ENCODE assay signal across 14 cellular contexts in the genomic region with DNA sequence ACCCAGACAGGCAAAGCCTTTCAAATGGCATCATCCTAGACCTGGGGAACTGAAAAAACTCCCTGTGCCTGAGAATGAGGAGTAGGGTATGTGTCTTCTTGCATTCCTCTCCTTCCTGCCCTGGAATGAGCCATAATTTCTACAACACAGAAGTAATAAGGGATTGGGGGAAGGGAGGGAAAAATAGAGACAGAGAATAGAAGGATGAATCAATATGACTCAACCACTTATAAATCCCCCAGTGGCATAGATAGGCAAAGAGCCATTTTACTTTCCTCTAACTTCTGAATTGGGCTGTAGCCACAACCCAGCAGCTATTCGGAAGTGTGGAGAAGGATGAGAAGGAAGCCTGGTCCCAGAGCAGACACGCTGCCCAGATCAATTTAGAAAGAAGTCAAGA.
A peak's percentile ranks its signal among the peaks of the same experiment; 100 is the strongest.
DNase-seq lines count a peak whose midpoint lies in the region; ATAC-seq and TF ChIP-seq lines count a peak whose summit lies in the region.
"Had no signal": no experiment of that assay in that cellular context is flagged by ENCODE, and none has a peak within 500 bp of the region (broad histone marks: within the 10 kb centered on the region; RNA-seq: fewer than 3 reads in every experiment).

No MANE protein-coding gene starts in this region.

- H3K27ac Mint-ChIP-seq in stimulated activated naive B cell treated with anti-CD40 and anti-IgM and Interleukin-4, amounts not matched to agents 10 μg/mL and 1 μg/mL and 100 μg/mL, for 72 hours = no peak overlapping the region
- H3K27ac Mint-ChIP-seq: activated T-helper 17 cell treated with anti-CD3 and anti-CD28 coated beads, Interleukin-2, amount 50 U/mL, for 72 hours; immature natural killer cell had no signal

- TF ChIP-seq CTCF in left ventricle myocardium inferior (IDR thresholded peaks at IDR 0.05; ENCODE audit: borderline replicate concordance) (no peak), RWPE2 (IDR thresholded peaks at IDR 0.05; ENCODE audit: poor library complexity, severe bottlenecking) (no peak)

- H3K36me3 ChIP-seq in left ventricle myocardium inferior (no peaks in the 10 kb centered on the region), RWPE2 (ENCODE audit: low read depth) (no peaks in the 10 kb centered on the region)
- H3K36me3 ChIP-seq: tibial artery had no signal

- peaks cover 0 to 5% of the 10 kb centered on the region in 2 donors for H3K9me3 Mint-ChIP-seq in stimulated activated naive B cell treated with anti-CD40 and anti-IgM and Interleukin-4, amounts not matched to agents 10 μg/mL and 1 μg/mL and 100 μg/mL, for 72 hours
- H3K9me3 Mint-ChIP-seq in activated T-cell treated with anti-CD3 and anti-CD28 coated beads, Interleukin-2, amount 50 U/mL, for 4 hours = no peaks in the 10 kb centered on the region
- H3K9me3 Mint-ChIP-seq: activated T-helper 17 cell treated with anti-CD3 and anti-CD28 coated beads, Interleukin-2, amount 50 U/mL, for 72 hours had no signal

- H3K27ac ChIP-seq in left ventricle myocardium inferior (replicated peaks) (peak overlapping the region; percentile 5), RWPE2 (ENCODE audit: poor library complexity, severe bottlenecking) (no peak overlapping the region)
- H3K27ac ChIP-seq: tibial artery had no signal

- intact Hi-C loops in left ventricle myocardium inferior (cut with micrococcal nuclease) = no loop called here
- intact Hi-C loops in Right ventricle myocardium inferior (cut with DNase I) = no loop called here

- no peak for ATAC-seq in Right ventricle myocardium inferior
- peak; percentile 19; the same call in 1 of the 3 replicates for ATAC-seq in RWPE2 (ENCODE audit: low read depth)
- ATAC-seq in stimulated activated naive B cell treated with anti-CD40 and anti-IgM and Interleukin-4, amounts not matched to agents 10 μg/mL and 1 μg/mL and 100 μg/mL, for 72 hours (replicated peaks) = no peak
- no peak for ATAC-seq in activated T-cell treated with anti-CD3 and anti-CD28 coated beads, Interleukin-2, amount 50 U/mL, for 4 hours
- ATAC-seq: activated T-helper 17 cell treated with anti-CD3 and anti-CD28 coated beads, Interleukin-2, amount 50 U/mL, for 72 hours had no signal

- H3K27me3 ChIP-seq in left ventricle myocardium inferior (ENCODE audit: low read depth) = no peaks in the 10 kb centered on the region
- no peaks in the 10 kb centered on the region for H3K27me3 ChIP-seq in RWPE2 (ENCODE audit: insufficient read depth, poor library complexity, severe bottlenecking)
- H3K27me3 ChIP-seq: tibial artery had no signal

- no peak for DNase-seq in left ventricle myocardium inferior
- no peak for DNase-seq in Right ventricle myocardium inferior (ENCODE audit: missing footprints)
- no peak for DNase-seq in RWPE2 (ENCODE audit: low spot score)
- peak; percentile 4 for DNase-seq in hepatic stellate cell (ENCODE audit: low spot score)
- DNase-seq in stimulated activated naive B cell treated with anti-CD40 and anti-IgM and Interleukin-4, amounts not matched to agents 10 μg/mL and 1 μg/mL and 100 μg/mL, for 72 hours = no peak
- DNase-seq in activated T-cell treated with anti-CD3 and anti-CD28 coated beads, Interleukin-2, amount 50 U/mL, for 4 hours = no peak
- DNase-seq in middle frontal gyrus (ENCODE audit: extremely low spot score, low spot score) = no peak
- no peak for DNase-seq in activated CD4-positive, CD25-positive, alpha-beta regulatory T cell (lab: John Stamatoyannopoulos, UW)
- DNase-seq: immature natural killer cell, mesendoderm, NCI-H1694 treated with DMSO at 0.1 percent for 48 hours, NCI-H510A, tibial artery had no signal

- H3K4me3 ChIP-seq in left ventricle myocardium inferior (no peak overlapping the region), RWPE2 (ENCODE audit: severe bottlenecking) (no peak overlapping the region)
- H3K4me3 ChIP-seq: tibial artery had no signal

- H3K4me1 Mint-ChIP-seq in stimulated activated naive B cell treated with anti-CD40 and anti-IgM and Interleukin-4, amounts not matched to agents 10 μg/mL and 1 μg/mL and 100 μg/mL, for 72 hours = no peaks in the 10 kb centered on the region
- no peaks in the 10 kb centered on the region for H3K4me1 Mint-ChIP-seq in activated T-cell treated with anti-CD3 and anti-CD28 coated beads, Interleukin-2, amount 50 U/mL, for 4 hours (ENCODE audit: low read depth)
- H3K4me1 Mint-ChIP-seq: activated T-helper 17 cell treated with anti-CD3 and anti-CD28 coated beads, Interleukin-2, amount 50 U/mL, for 72 hours; immature natural killer cell had no signal

- H3K4me3 Mint-ChIP-seq in stimulated activated naive B cell treated with anti-CD40 and anti-IgM and Interleukin-4, amounts not matched to agents 10 μg/mL and 1 μg/mL and 100 μg/mL, for 72 hours = no peak overlapping the region
- no peak overlapping the region for H3K4me3 Mint-ChIP-seq in activated T-cell treated with anti-CD3 and anti-CD28 coated beads, Interleukin-2, amount 50 U/mL, for 4 hours
- H3K4me3 Mint-ChIP-seq: activated T-helper 17 cell treated with anti-CD3 and anti-CD28 coated beads, Interleukin-2, amount 50 U/mL, for 72 hours; immature natural killer cell had no signal

- H3K27me3 Mint-ChIP-seq in stimulated activated naive B cell treated with anti-CD40 and anti-IgM and Interleukin-4, amounts not matched to agents 10 μg/mL and 1 μg/mL and 100 μg/mL, for 72 hours = peaks cover 5 to 6% of the 10 kb centered on the region in 2 donors
- no peaks in the 10 kb centered on the region for H3K27me3 Mint-ChIP-seq in activated T-cell treated with anti-CD3 and anti-CD28 coated beads, Interleukin-2, amount 50 U/mL, for 4 hours (ENCODE audit: low read depth)

- no peaks in the 10 kb centered on the region for H3K9me3 ChIP-seq in left ventricle myocardium inferior (replicated peaks)
- no peaks in the 10 kb centered on the region for H3K9me3 ChIP-seq in RWPE2 (ENCODE audit: severe bottlenecking)
- H3K9me3 ChIP-seq: tibial artery had no signal

- H3K36me3 Mint-ChIP-seq in stimulated activated naive B cell treated with anti-CD40 and anti-IgM and Interleukin-4, amounts not matched to agents 10 μg/mL and 1 μg/mL and 100 μg/mL, for 72 hours = no peaks in the 10 kb centered on the region
- no peaks in the 10 kb centered on the region for H3K36me3 Mint-ChIP-seq in activated T-cell treated with anti-CD3 and anti-CD28 coated beads, Interleukin-2, amount 50 U/mL, for 4 hours (ENCODE audit: insufficient read depth)
- H3K36me3 Mint-ChIP-seq: immature natural killer cell had no signal

- H3K4me1 ChIP-seq in left ventricle myocardium inferior (peaks cover 11% of the 10 kb centered on the region), RWPE2 (ENCODE audit: insufficient read depth, poor library complexity, severe bottlenecking) (no peaks in the 10 kb centered on the region)
